18 cellular contexts compared by ENCODE assay signal in genomic region chr9:73167614-73168013, GRCh38. TPM values are rescaled to one million over a fixed set of nuclear protein-coding genes. Genes with fewer than 3 reads are reported as not detected.
A peak's percentile ranks its signal among the peaks of the same experiment; 100 is the strongest.
DNase-seq lines count a peak whose midpoint lies in the region; ATAC-seq and TF ChIP-seq lines count a peak whose summit lies in the region.
"Had no signal": no experiment of that assay in that cellular context is flagged by ENCODE, and none has a peak within 500 bp of the region (broad histone marks: within the 10 kb centered on the region; RNA-seq: fewer than 3 reads in every experiment).

No MANE protein-coding gene starts in this region.

- no peak for TF ChIP-seq POLR2A in gastroesophageal sphincter (IDR thresholded peaks at IDR 0.05)

- no peak overlapping the region for H3K4me3 Mint-ChIP-seq in CD14-positive monocyte

- no peaks in the 10 kb centered on the region for H3K27me3 Mint-ChIP-seq in CD14-positive monocyte (ENCODE audit: low read depth in 3 of 3)

- H3K9me3 ChIP-seq in effector memory CD4-positive, alpha-beta T cell (ENCODE audit: control insufficient read depth, low read length) = no peaks in the 10 kb centered on the region
- H3K9me3 ChIP-seq in gastroesophageal sphincter = no peaks in the 10 kb centered on the region
- H3K9me3 ChIP-seq: BLaER1 treated with 17β-estradiol and CSF1 and Interleukin-3, amounts not matched to agents 10 nM and 100 nM; esophagus muscularis mucosa; right lobe of liver had no signal

- peaks cover 15% of the 10 kb centered on the region for H3K4me1 Mint-ChIP-seq in CD14-positive monocyte

- no peaks in the 10 kb centered on the region for H3K4me1 ChIP-seq in effector memory CD4-positive, alpha-beta T cell (ENCODE audit: control insufficient read depth, insufficient read depth, low read length, poor library complexity, severe bottlenecking)
- no peaks in the 10 kb centered on the region for H3K4me1 ChIP-seq in gastroesophageal sphincter
- H3K4me1 ChIP-seq: BLaER1 treated with 17β-estradiol and CSF1 and Interleukin-3, amounts not matched to agents 10 nM and 100 nM; esophagus muscularis mucosa; right lobe of liver had no signal

- no peak for TF ChIP-seq CTCF in CD14-positive monocyte (IDR thresholded peaks at IDR 0.05)
- TF ChIP-seq CTCF in gastroesophageal sphincter (IDR thresholded peaks at IDR 0.05) = no peak

- ATAC-seq in GM18498 (IDR thresholded peaks at IDR 0.05; ENCODE audit: unreplicated experiment) (peak; percentile 45), HG03378 (IDR thresholded peaks at IDR 0.05; ENCODE audit: unreplicated experiment) (peak; percentile 71), HG03045 (IDR thresholded peaks at IDR 0.05; ENCODE audit: unreplicated experiment) (no peak), gastroesophageal sphincter (no peak)
- ATAC-seq: left ventricle myocardium superior, right lobe of liver had no signal

- 49 to 65% methylated on average over 2 to 4 of the region's 4 CpGs for whole genome bisulfite sequencing in gastroesophageal sphincter (ENCODE audit: low coverage in 1 of 2), 2 donors

- no peak for DNase-seq in CD14-positive monocyte (ENCODE audit: low spot score)
- DNase-seq in effector memory CD4-positive, alpha-beta T cell = no peak
- DNase-seq in iPS-NIHi11 (ENCODE audit: low spot score) = no peak
- DNase-seq in GF-D8 (lab: John Stamatoyannopoulos, UW) = no peak
- DNase-seq: amniotic stem cell; hippocampal formation; left ventricle myocardium superior; NCI-H1105 treated with DMSO at 0.1 percent for 48 hours; NCI-H748 treated with DMSO at 0.1 percent for 48 hours; right lobe of liver; stimulated activated naive CD4-positive, alpha-beta T cell treated with Interleukin-2 at 50 U/mL for 16 hours had no signal

- H3K9me3 Mint-ChIP-seq in CD14-positive monocyte = no peaks in the 10 kb centered on the region

- TF ChIP-seq EP300 in gastroesophageal sphincter (IDR thresholded peaks at IDR 0.05) = no peak

- peak overlapping the region in 5 of 7 donors; percentile 15 to 63 (median 30) for H3K27ac Mint-ChIP-seq in CD14-positive monocyte

- H3K36me3 ChIP-seq in effector memory CD4-positive, alpha-beta T cell (ENCODE audit: control insufficient read depth, insufficient read depth, low read length) = peaks cover 73% of the 10 kb centered on the region
- peaks cover 22 to 88% of the 10 kb centered on the region in 2 donors for H3K36me3 ChIP-seq in gastroesophageal sphincter

- intact Hi-C loops in CD14-positive monocyte (cut with micrococcal nuclease) = loop anchor here in 1 of 2 donors (10.0 kb wide), 1 partner anchor 213 kb away; the partner anchor contains the start of gene ALDH1A1

- peaks cover 73 to 94% of the 10 kb centered on the region in 2 donors for H3K36me3 Mint-ChIP-seq in CD14-positive monocyte

- peak overlapping the region; percentile 0 for H3K27ac ChIP-seq in effector memory CD4-positive, alpha-beta T cell (ENCODE audit: insufficient read depth, low read length, poor library complexity, severe bottlenecking)
- H3K27ac ChIP-seq in gastroesophageal sphincter = no peak overlapping the region
- H3K27ac ChIP-seq: BLaER1 treated with 17β-estradiol and CSF1 and Interleukin-3, amounts not matched to agents 10 nM and 100 nM; coronary artery; esophagus muscularis mucosa; right lobe of liver had no signal

- no peaks in the 10 kb centered on the region for H3K27me3 ChIP-seq in effector memory CD4-positive, alpha-beta T cell (replicated peaks; ENCODE audit: control insufficient read depth, insufficient read depth, low read length, poor library complexity, severe bottlenecking)
- no peaks in the 10 kb centered on the region for H3K27me3 ChIP-seq in gastroesophageal sphincter
- H3K27me3 ChIP-seq: BLaER1 treated with 17β-estradiol and CSF1 and Interleukin-3, amounts not matched to agents 10 nM and 100 nM; esophagus muscularis mucosa; right lobe of liver had no signal

- H3K4me3 ChIP-seq in effector memory CD4-positive, alpha-beta T cell (ENCODE audit: insufficient read depth, low read depth, low read length, poor library complexity, severe bottlenecking) = no peak overlapping the region
- no peak overlapping the region for H3K4me3 ChIP-seq in gastroesophageal sphincter
- H3K4me3 ChIP-seq: BLaER1 treated with 17β-estradiol and CSF1 and Interleukin-3, amounts not matched to agents 10 nM and 100 nM; coronary artery; esophagus muscularis mucosa; right lobe of liver had no signal

RNA-seq across cellular contexts. Expression of gene ANXA1, which starts 15.9 kb away (rescaled TPM):
- polyA plus RNA-seq in CD14-positive monocyte = 1,000 to 10,000 TPM in 1 of 2 donors, 100 to 1,000 TPM in 1; 992 to 1,157 TPM
- 100 to 1,000 TPM; 228 to 763 (median 356) TPM for total RNA-seq in gastroesophageal sphincter

Comparison
In these comparisons a context has a peak if more than half of its experiments do, and no peak if none do; other contexts are left out.
1. ATAC-seq: peak in GM18498 (single experiment) and HG03378 (single experiment); none in HG03045 (single experiment) and gastroesophageal sphincter (single experiment).